16 cellular contexts compared by ENCODE assay signal in genomic region chrX:105910563-105911105, GRCh38.
A peak's percentile ranks its signal among the peaks of the same experiment; 100 is the strongest.
DNase-seq lines count a peak whose midpoint lies in the region; ATAC-seq, FAIRE-seq and TF ChIP-seq lines count a peak whose summit lies in the region.
"Had no signal": no experiment of that assay in that cellular context is flagged by ENCODE, and none has a peak within 500 bp of the region (broad histone marks: within the 10 kb centered on the region; RNA-seq: fewer than 3 reads in every experiment).

No MANE protein-coding gene starts in this region.

- intact Hi-C loops in K562 (cut with micrococcal nuclease): no loop called here
- intact Hi-C loops in PC-3 (cut with micrococcal nuclease): no loop called here

- H3F3A ChIP-seq in PC-3 (ENCODE audit: low read length, unreplicated experiment): no peaks in the 10 kb centered on the region

- H3K36me3 ChIP-seq in K562 (ENCODE audit: control insufficient read depth, insufficient read depth, low read length) (no peaks in the 10 kb centered on the region), PC-3 (ENCODE audit: low read depth, low read length) (no peaks in the 10 kb centered on the region)
- H3K36me3 ChIP-seq: BLaER1 had no signal

- 0% methylated on average over 3 of the region's 3 CpGs for WGBS in K562 (ENCODE audit: insufficient coverage, low coverage, missing lambda C conversion rate)

- H3K9me2 ChIP-seq in PC-3 (replicated peaks; ENCODE audit: low read length): no peaks in the 10 kb centered on the region

- no peak for TF ChIP-seq CTCF in K562 (IDR thresholded peaks at IDR 0.05 in 2 of 3, conservative IDR thresholded peaks at IDR 0.05 in 1 of 3; ENCODE audit: insufficient read depth in 2 of 3, low read depth in 1 of 3, low read length in 3 of 3)
- no peak for TF ChIP-seq CTCF in neural crest cell (conservative IDR thresholded peaks at IDR 0.05)
- no peak for TF ChIP-seq CTCF in PC-3 (conservative IDR thresholded peaks at IDR 0.05; ENCODE audit: low read depth, low read length)

- H3K27ac ChIP-seq in K562 (ENCODE audit: extremely low read depth, low read depth, low read length): no peak overlapping the region
- H3K27ac ChIP-seq in PC-3 (ENCODE audit: low read length): no peak overlapping the region
- H3K27ac ChIP-seq: 22Rv1, BLaER1, HL-60 had no signal

- peak overlapping the region; percentile 67 for H3K27ac Mint-ChIP-seq in neural crest cell (ENCODE audit: unreplicated experiment)
- H3K27ac Mint-ChIP-seq: CD8-positive, alpha-beta memory T cell had no signal

- H3K79me2 ChIP-seq in K562 (ENCODE audit: control insufficient read depth, insufficient read depth, low read length) (no peaks in the 10 kb centered on the region), PC-3 (ENCODE audit: low read length) (no peaks in the 10 kb centered on the region)

- BruUV-seq in K562 (replicated peaks; lab: Mats Ljungman, UMichigan) (no TSS peak), PC-3 (replicated peaks; lab: Mats Ljungman, UMichigan) (no TSS peak)

- FAIRE-seq in K562 (lab: Jason Lieb, UNC): no peak

- no peaks in the 10 kb centered on the region for H3K27me3 Mint-ChIP-seq in neural crest cell (ENCODE audit: low read depth)

- H2AFZ ChIP-seq in K562 (ENCODE audit: low read depth, low read length) (no peak overlapping the region), PC-3 (ENCODE audit: low read length) (no peak overlapping the region)

- ATAC-seq in K562 (no peak), PC-3 (no peak)

- no peak overlapping the region for H3K4me3 Mint-ChIP-seq in neural crest cell
- H3K4me3 Mint-ChIP-seq: CD8-positive, alpha-beta memory T cell; H9 had no signal

- TF ChIP-seq EP300 in K562 (IDR thresholded peaks at IDR 0.05; ENCODE audit: low read length): no peak

- no peaks in the 10 kb centered on the region for H3K9me3 Mint-ChIP-seq in neural crest cell

- in situ Hi-C loops in K562 (cut with MboI): no loop called here

- H3K4me1 ChIP-seq in K562 (replicated peaks in 1 of 2; ENCODE audit: control insufficient read depth in 2 of 2, insufficient read depth in 2 of 2, low read length in 2 of 2): no peaks in the 10 kb centered on the region
- no peaks in the 10 kb centered on the region for H3K4me1 ChIP-seq in PC-3 (ENCODE audit: insufficient read depth, low read length)
- H3K4me1 ChIP-seq: BLaER1, Caco-2 had no signal

- H3K4me3 ChIP-seq in K562: no peak overlapping the region
- H3K4me3 ChIP-seq in PC-3 (ENCODE audit: low read length): no peak overlapping the region
- H3K4me3 ChIP-seq: BLaER1 had no signal

- TF ChIP-seq POLR2A in K562 (conservative IDR thresholded peaks at IDR 0.05): no peak

- H3K9ac ChIP-seq in K562 (ENCODE audit: insufficient read depth in 1 of 2, low read depth in 2 of 2, low read length in 2 of 2) (no peak overlapping the region), PC-3 (ENCODE audit: low read length) (no peak overlapping the region)
- H3K9ac ChIP-seq: BLaER1 had no signal

- H3K27me3 ChIP-seq in K562 (ENCODE audit: control insufficient read depth in 2 of 2, insufficient read depth in 2 of 2, low read length in 2 of 2): no peaks in the 10 kb centered on the region
- no peaks in the 10 kb centered on the region for H3K27me3 ChIP-seq in PC-3 (ENCODE audit: low read length)

- H3K9me1 ChIP-seq in K562 (ENCODE audit: control insufficient read depth, insufficient read depth, low read length): no peaks in the 10 kb centered on the region

- H3K36me3 Mint-ChIP-seq in neural crest cell (ENCODE audit: low read depth): peaks cover 5% of the 10 kb centered on the region
- H3K36me3 Mint-ChIP-seq: CD8-positive, alpha-beta memory T cell had no signal

- H3K9me3 ChIP-seq in K562 (replicated peaks; ENCODE audit: control insufficient read depth, insufficient read depth, low read depth, low read length) (no peaks in the 10 kb centered on the region), PC-3 (ENCODE audit: low read length) (no peaks in the 10 kb centered on the region)
- H3K9me3 ChIP-seq: BLaER1, Caco-2 had no signal

- no peak for TF ChIP-seq RAD21 in K562 (CRISPR knock-in tag; conservative IDR thresholded peaks at IDR 0.05 in 1 of 2, IDR thresholded peaks at IDR 0.05 in 1 of 2)

- H4K20me1 ChIP-seq in K562 (replicated peaks; ENCODE audit: control insufficient read depth, insufficient read depth, low read length) (no peaks in the 10 kb centered on the region), PC-3 (ENCODE audit: low read length) (no peaks in the 10 kb centered on the region)

- H3K4me2 ChIP-seq in K562 (ENCODE audit: insufficient read depth, low read length): no peak overlapping the region
- H3K4me2 ChIP-seq in PC-3 (ENCODE audit: low read length): no peak overlapping the region
- H3K4me2 ChIP-seq: BLaER1 had no signal

- POLR2A ChIA-PET in K562 (lab: Yijun Ruan, JAX): no interaction called here
- POLR2A ChIA-PET in PC-3 (lab: Charles Lee; ENCODE audit: unreplicated experiment): no interaction called here

- no peaks in the 10 kb centered on the region for H3K4me1 Mint-ChIP-seq in neural crest cell
- H3K4me1 Mint-ChIP-seq: CD8-positive, alpha-beta memory T cell had no signal

- CTCF ChIA-PET in K562 (lab: Yijun Ruan, JAX; ENCODE audit: low intra/inter-chr PET ratio): no interaction called here
- CTCF ChIA-PET in PC-3 (lab: Charles Lee): no interaction called here

- DNase-seq in DMS53 (lab: John Stamatoyannopoulos, UW) (peak; percentile 21), DMS53 treated with DMSO at 0.1 percent for 48 hours (lab: John Stamatoyannopoulos, UW; ENCODE audit: unreplicated experiment) (no peak), NCI-H226 (peak; percentile 11), K562 (ENCODE audit: extremely low read depth in 1 of 4, low spot score in 3 of 4) (no peak), neural crest cell (ENCODE audit: low read depth, low spot score) (no peak), NCI-H1694 treated with DMSO at 0.1 percent for 48 hours (lab: John Stamatoyannopoulos, UW) (no peak), PC-3 (no peak)
- no peak for DNase-seq in stimulated activated CD4-positive, alpha-beta T cell treated with anti-CD3 and anti-CD28 coated beads, Interleukin-2, amount 100 ng/mL, for 48 hours
- DNase-seq: AML-193; Caco-2; CD8-positive, alpha-beta memory T cell; GOT3; H9 had no signal

TF ChIP-seq in K562, 482 proteins besides CTCF, POLR2A, EP300 and RAD21 (continues in another document):
- TF ChIP-seq CHCHD3 (CRISPR knock-in tag; IDR thresholded peaks at IDR 0.05): no peak
- no peak for TF ChIP-seq RBFOX2 (IDR thresholded peaks at IDR 0.05; ENCODE audit: low read depth, low read length)
- TF ChIP-seq MTA2 (IDR thresholded peaks at IDR 0.05; ENCODE audit: low read depth): no peak
- TF ChIP-seq ZBTB40 (IDR thresholded peaks at IDR 0.05): no peak
- TF ChIP-seq ZBTB40 (CRISPR knock-in tag; IDR thresholded peaks at IDR 0.05): no peak
- no peak for TF ChIP-seq ESRRA (IDR thresholded peaks at IDR 0.05; ENCODE audit: borderline replicate concordance, low read depth)

Comparison
In these comparisons a context has a peak if more than half of its experiments do, and no peak if none do; other contexts are left out.
1. DNase-seq: peak in DMS53 (single experiment) and NCI-H226 (single experiment); none in DMS53 treated with DMSO at 0.1 percent for 48 hours (single experiment), K562 (0 of 4), neural crest cell (single experiment), NCI-H1694 treated with DMSO at 0.1 percent for 48 hours (single experiment), stimulated activated CD4-positive, alpha-beta T cell treated with anti-CD3 and anti-CD28 coated beads, Interleukin-2, amount 100 ng/mL, for 48 hours (0 of 2) and PC-3 (single experiment).